Comparison of ENCODE assay signal across 1 cellular context in genomic region chr1:8862528-8862927, GRCh38.
A peak's percentile ranks its signal among the peaks of the same experiment; 100 is the strongest.
TF ChIP-seq lines count a peak whose summit lies in the region.

No MANE protein-coding gene starts in this region.

TF ChIP-seq in HepG2, 621 proteins besides CTCF, POLR2A, EP300 and RAD21 (continued from another document):
- TF ChIP-seq BCL3 (CRISPR knock-in tag; IDR thresholded peaks at IDR 0.05) (0 out of 2 replicates have a peak, but pooled peaks have one; percentile 29), ZNF260 (CRISPR knock-in tag; IDR thresholded peaks at IDR 0.05; ENCODE audit: borderline replicate concordance, low read depth) (no peak)
TF ChIP-seq in HepG2: peak in this region for 29.
